ENCODE assay signal across 22 cellular contexts in the genomic region with DNA sequence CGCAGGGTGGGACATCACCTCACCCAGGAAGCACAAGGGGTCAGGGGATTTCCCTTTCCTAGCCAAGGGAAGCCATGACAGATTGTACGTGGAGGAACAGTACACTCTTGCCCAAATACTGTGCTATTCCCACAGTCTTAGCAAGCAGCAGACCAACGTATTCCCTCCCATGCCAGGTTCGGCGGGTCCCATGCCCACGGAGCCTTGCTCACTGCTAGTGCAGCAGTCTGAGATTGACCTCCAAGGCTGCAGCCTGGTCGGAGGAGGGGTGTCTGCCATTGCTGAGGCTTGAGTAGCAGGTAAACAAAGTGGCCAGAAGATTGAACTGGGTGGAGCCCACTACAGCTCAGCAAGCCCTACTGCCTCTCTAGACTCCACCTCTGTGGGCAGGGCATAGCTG. TPM values are rescaled to one million over a fixed set of nuclear protein-coding genes. Genes with fewer than 3 reads are reported as not detected.
DNase-seq lines count a peak whose midpoint lies in the region; ATAC-seq and TF ChIP-seq lines count a peak whose summit lies in the region.
"Had no signal": no experiment of that assay in that cellular context is flagged by ENCODE, and none has a peak within 500 bp of the region (broad histone marks: within the 10 kb centered on the region; RNA-seq: fewer than 3 reads in every experiment).

No MANE protein-coding gene starts in this region.

- peaks cover 53% of the 10 kb centered on the region for H3K9me3 ChIP-seq in adipocyte (ENCODE audit: control insufficient read depth, low read length)
- H3K9me3 ChIP-seq in mesenchymal stem cell (ENCODE audit: control insufficient read depth, low read length) = peaks cover 36% of the 10 kb centered on the region

- H3K79me1 ChIP-seq in mesenchymal stem cell (replicated peaks; ENCODE audit: low read length, poor library complexity, severe bottlenecking) = no peaks in the 10 kb centered on the region

- H3K27ac ChIP-seq in coronary artery (no peak overlapping the region), mesenchymal stem cell (ENCODE audit: low read length, poor library complexity, severe bottlenecking) (no peak overlapping the region)
- H3K27ac ChIP-seq: A549; BLaER1 treated with 17β-estradiol and CSF1 and Interleukin-3, amounts not matched to agents 10 nM and 100 nM; GM23248 had no signal

- H3K18ac ChIP-seq in mesenchymal stem cell (ENCODE audit: low read depth in 1 of 2, low read length in 2 of 2) = no peak overlapping the region

- no peak overlapping the region for H3K4ac ChIP-seq in mesenchymal stem cell (ENCODE audit: low read depth in 1 of 2, low read length in 2 of 2)

- no peak overlapping the region for H3K23ac ChIP-seq in mesenchymal stem cell (ENCODE audit: low read length in 2 of 2)

- WGBS in mesenchymal stem cell = 80% methylated on average over 7 of the region's 7 CpGs

- H3K4me2 ChIP-seq in mesenchymal stem cell (ENCODE audit: low read length, poor library complexity, severe bottlenecking) = no peak overlapping the region
- H3K4me2 ChIP-seq: A549; BLaER1 treated with 17β-estradiol and CSF1 and Interleukin-3, amounts not matched to agents 10 nM and 100 nM had no signal

- H2AK5ac ChIP-seq in mesenchymal stem cell (ENCODE audit: low read length, severe bottlenecking) = no peak overlapping the region

- H3K27me3 ChIP-seq in adipocyte (replicated peaks; ENCODE audit: control insufficient read depth, insufficient read depth, low read length) (no peaks in the 10 kb centered on the region), mesenchymal stem cell (ENCODE audit: control insufficient read depth in 1 of 2, insufficient read depth in 1 of 2, low read length in 2 of 2) (no peaks in the 10 kb centered on the region)
- H3K27me3 ChIP-seq: BE2C; BLaER1 treated with 17β-estradiol and CSF1 and Interleukin-3, amounts not matched to agents 10 nM and 100 nM had no signal

- H4K8ac ChIP-seq in mesenchymal stem cell (ENCODE audit: low read length) = no peak overlapping the region

- H3K9ac ChIP-seq in adipocyte (ENCODE audit: low read length) (no peak overlapping the region), mesenchymal stem cell (ENCODE audit: low read length) (no peak overlapping the region)
- H3K9ac ChIP-seq: BLaER1 treated with 17β-estradiol and CSF1 and Interleukin-3, amounts not matched to agents 10 nM and 100 nM; GM23248 had no signal

- H2BK15ac ChIP-seq in mesenchymal stem cell (ENCODE audit: low read depth, poor library complexity, severe bottlenecking) = no peak overlapping the region

- H4K91ac ChIP-seq in mesenchymal stem cell (ENCODE audit: low read length) = peak overlapping the region; percentile 61

- H3K14ac ChIP-seq in mesenchymal stem cell (ENCODE audit: low read length in 2 of 2) = no peak overlapping the region

- H2BK12ac ChIP-seq in mesenchymal stem cell (ENCODE audit: low read length in 2 of 2) = no peak overlapping the region

- H2BK120ac ChIP-seq in mesenchymal stem cell (ENCODE audit: low read depth, low read length) = no peak overlapping the region

- H2AFZ ChIP-seq in mesenchymal stem cell (ENCODE audit: low read depth, low read length) = no peak overlapping the region
- H2AFZ ChIP-seq: GM23248 had no signal

- H3K4me3 ChIP-seq in adipocyte (ENCODE audit: low read length) = peak overlapping the region; percentile 35
- peak overlapping the region; percentile 10 for H3K4me3 ChIP-seq in coronary artery
- H3K4me3 ChIP-seq in mesenchymal stem cell (ENCODE audit: insufficient read depth in 1 of 2, low read depth in 1 of 2, low read length in 2 of 2) = no peak overlapping the region
- H3K4me3 ChIP-seq: A549; BLaER1 treated with 17β-estradiol and CSF1 and Interleukin-3, amounts not matched to agents 10 nM and 100 nM; GM12878; GM23248 had no signal

- no peaks in the 10 kb centered on the region for H3K4me1 ChIP-seq in adipocyte (ENCODE audit: control insufficient read depth, insufficient read depth, low read length)
- no peaks in the 10 kb centered on the region for H3K4me1 ChIP-seq in mesenchymal stem cell (ENCODE audit: control insufficient read depth, insufficient read depth, low read depth, low read length)
- H3K4me1 ChIP-seq: A549; BE2C; BLaER1 treated with 17β-estradiol and CSF1 and Interleukin-3, amounts not matched to agents 10 nM and 100 nM had no signal

- H3K36me3 ChIP-seq in adipocyte (ENCODE audit: control insufficient read depth, insufficient read depth, low read length, severe bottlenecking) (no peaks in the 10 kb centered on the region), mesenchymal stem cell (ENCODE audit: control insufficient read depth in 1 of 2, insufficient read depth in 2 of 2, low read depth in 1 of 2, low read length in 2 of 2) (no peaks in the 10 kb centered on the region)
- H3K36me3 ChIP-seq: BE2C; BLaER1 treated with 17β-estradiol and CSF1 and Interleukin-3, amounts not matched to agents 10 nM and 100 nM had no signal

- TF ChIP-seq CTCF in coronary artery (IDR thresholded peaks at IDR 0.05) = no peak

- no peak overlapping the region for H2BK5ac ChIP-seq in mesenchymal stem cell (ENCODE audit: low read depth, low read length, poor library complexity, severe bottlenecking)

- DNase-seq in adipocyte (ENCODE audit: low read depth) = no peak
- DNase-seq in coronary artery (ENCODE audit: low spot score) = no peak
- no peak for DNase-seq in mesenchymal stem cell
- DNase-seq in KG1 (lab: John Stamatoyannopoulos, UW) = no peak
- DNase-seq in T-helper 1 cell = no peak
- DNase-seq: 8988T; ACHN; AML-193; BE2C; CD4-positive, alpha-beta T cell; CD8-positive, alpha-beta memory T cell; DMS 273 treated with DMSO at 0.1 percent for 48 hours; DMS79; EL; GDM1; GM23248; H7; HCEC 1CT had no signal

- no peak for ATAC-seq in HG02588 (IDR thresholded peaks at IDR 0.05; ENCODE audit: unreplicated experiment)
- ATAC-seq: A549, GM12878 had no signal

RNA-seq across cellular contexts. Expression of a gene that starts 39.0 kb away (rescaled TPM):
- polyA plus RNA-seq in mesenchymal stem cell (2013, experiment 1 of 2) = 1.4 TPM
- polyA plus RNA-seq in mesenchymal stem cell (2013, experiment 2 of 2) = 1.4 TPM
- polyA plus RNA-seq: CD8-positive, alpha-beta memory T cell had no signal

Comparison
In these comparisons a context has a peak if more than half of its experiments do, and no peak if none do; other contexts are left out.
1. H3K4me3 ChIP-seq: peak in adipocyte (single experiment) and coronary artery (single experiment); none in mesenchymal stem cell (0 of 2).